In genomic region chr12:10595881-10596280, GRCh38 we compare ENCODE assay signal across 19 cellular contexts. TPM values are rescaled to one million over a fixed set of nuclear protein-coding genes. Genes with fewer than 3 reads are reported as not detected.
DNase-seq lines count a peak whose midpoint lies in the region; ATAC-seq, FAIRE-seq and TF ChIP-seq lines count a peak whose summit lies in the region.
"Had no signal": no experiment of that assay in that cellular context is flagged by ENCODE, and none has a peak within 500 bp of the region (broad histone marks: within the 10 kb centered on the region; RNA-seq: fewer than 3 reads in every experiment).

No MANE protein-coding gene starts in this region.

- H3K9me3 Mint-ChIP-seq in natural killer cell treated with Interleukin-12 subunit alpha and Interleukin-12 subunit beta and Interleukin-15 and Interleukin-18, amount 100 ng/mL, for 72 hours: no peaks in the 10 kb centered on the region
- H3K9me3 Mint-ChIP-seq in natural killer cell: no peaks in the 10 kb centered on the region
- H3K9me3 Mint-ChIP-seq: CD14-positive monocyte; CD4-positive, alpha-beta memory T cell; IgD-negative memory B cell had no signal

- H2AFZ ChIP-seq in Karpas-422 (ENCODE audit: low read length): no peak overlapping the region
- H2AFZ ChIP-seq: GM23248 had no signal

- intact Hi-C loops in natural killer cell (cut with micrococcal nuclease): no loop called here

- peak overlapping the region; percentile 85 to 95 for H3K27ac Mint-ChIP-seq in natural killer cell treated with Interleukin-12 subunit alpha and Interleukin-12 subunit beta and Interleukin-15 and Interleukin-18, amount 100 ng/mL, for 72 hours
- H3K27ac Mint-ChIP-seq in natural killer cell: no peak overlapping the region
- H3K27ac Mint-ChIP-seq: CD14-positive monocyte, IgD-negative memory B cell had no signal

- H3K27ac ChIP-seq in Karpas-422 (ENCODE audit: low read length): no peak overlapping the region
- H3K27ac ChIP-seq: A549, GM23248 had no signal

- H3K9me3 ChIP-seq in Karpas-422 (ENCODE audit: low read length): no peaks in the 10 kb centered on the region
- H3K9me3 ChIP-seq: A549, HAP-1 had no signal

- FAIRE-seq in G401.6 (lab: Jason Lieb, UNC) (peak; percentile 37), islet of Langerhans (lab: Jason Lieb, UNC) (peak; percentile 69)
- FAIRE-seq: A549, HepG2 had no signal

- no peak overlapping the region for H3K4me3 ChIP-seq in Karpas-422 (ENCODE audit: low read length)
- H3K4me3 ChIP-seq: A549, GM23248, HAP-1 had no signal

- no peaks in the 10 kb centered on the region for H3K79me2 ChIP-seq in Karpas-422 (ENCODE audit: low read length)

- H3K4me3 Mint-ChIP-seq in natural killer cell treated with Interleukin-12 subunit alpha and Interleukin-12 subunit beta and Interleukin-15 and Interleukin-18, amount 100 ng/mL, for 72 hours: peak overlapping the region; percentile 83
- H3K4me3 Mint-ChIP-seq in natural killer cell: no peak overlapping the region
- H3K4me3 Mint-ChIP-seq: CD14-positive monocyte; CD4-positive, alpha-beta memory T cell; IgD-negative memory B cell had no signal

- TF ChIP-seq CTCF in natural killer cell (IDR thresholded peaks at IDR 0.05): no peak

- H3K36me3 Mint-ChIP-seq in natural killer cell treated with Interleukin-12 subunit alpha and Interleukin-12 subunit beta and Interleukin-15 and Interleukin-18, amount 100 ng/mL, for 72 hours: peaks cover 56% of the 10 kb centered on the region
- H3K36me3 Mint-ChIP-seq in natural killer cell: no peaks in the 10 kb centered on the region

- H3K27me3 ChIP-seq in Karpas-422 (ENCODE audit: low read length): no peaks in the 10 kb centered on the region

- H3K4me2 ChIP-seq in Karpas-422 (ENCODE audit: low read depth, low read length, poor library complexity, severe bottlenecking): no peak overlapping the region
- H3K4me2 ChIP-seq: A549 had no signal

- no peak for ATAC-seq in natural killer cell treated with Interleukin-12 subunit alpha and Interleukin-12 subunit beta and Interleukin-15 and Interleukin-18, amount 100 ng/mL, for 72 hours
- ATAC-seq in natural killer cell: no peak
- ATAC-seq: A549, HepG2 had no signal

- H3K36me3 ChIP-seq in Karpas-422 (ENCODE audit: insufficient read depth, low read length): peaks cover 3% of the 10 kb centered on the region; the same call in 1 of the 2 replicates
- H3K36me3 ChIP-seq: HAP-1 had no signal

- no peak for DNase-seq in natural killer cell treated with Interleukin-12 subunit alpha and Interleukin-12 subunit beta and Interleukin-15 and Interleukin-18, amount 100 ng/mL, for 72 hours (ENCODE audit: low spot score)
- DNase-seq in natural killer cell (no peak), NCI-H2029 (lab: John Stamatoyannopoulos, UW) (no peak), C1 segment of cervical spinal cord (lab: John Stamatoyannopoulos, UW) (no peak), Karpas-422 (no peak)
- DNase-seq: AML-193; CD4-positive, alpha-beta memory T cell; COR-L47; DMS 273 treated with DMSO at 0.1 percent for 48 hours; GF-D8; GM23248; KBM-7 had no signal

- H3K9me2 ChIP-seq in Karpas-422 (replicated peaks; ENCODE audit: insufficient read depth, low read length): no peaks in the 10 kb centered on the region

- H4K20me1 ChIP-seq in Karpas-422 (ENCODE audit: insufficient read depth, low read depth, low read length): no peaks in the 10 kb centered on the region

- H3K4me1 ChIP-seq in Karpas-422 (ENCODE audit: low read length): peaks cover 3% of the 10 kb centered on the region; the same call in 1 of the 2 replicates
- H3K4me1 ChIP-seq: A549, HAP-1 had no signal

- peaks cover 34 to 47% of the 10 kb centered on the region in 2 donors for H3K4me1 Mint-ChIP-seq in natural killer cell treated with Interleukin-12 subunit alpha and Interleukin-12 subunit beta and Interleukin-15 and Interleukin-18, amount 100 ng/mL, for 72 hours (ENCODE audit: low read depth in 2 of 2)
- peaks cover 6 to 12% of the 10 kb centered on the region in 2 donors for H3K4me1 Mint-ChIP-seq in natural killer cell
- H3K4me1 Mint-ChIP-seq: CD14-positive monocyte; CD4-positive, alpha-beta memory T cell; IgD-negative memory B cell had no signal

- no peaks in the 10 kb centered on the region for H3K27me3 Mint-ChIP-seq in natural killer cell treated with Interleukin-12 subunit alpha and Interleukin-12 subunit beta and Interleukin-15 and Interleukin-18, amount 100 ng/mL, for 72 hours
- no peaks in the 10 kb centered on the region for H3K27me3 Mint-ChIP-seq in natural killer cell (ENCODE audit: low read depth in 2 of 2)
- H3K27me3 Mint-ChIP-seq: CD4-positive, alpha-beta memory T cell; IgD-negative memory B cell had no signal

- no peak overlapping the region for H3K9ac ChIP-seq in Karpas-422 (ENCODE audit: low read length)
- H3K9ac ChIP-seq: GM23248 had no signal

RNA-seq across cellular contexts. Expression of gene MAGOHB, which starts 17.5 kb away (rescaled TPM):
- 10 to 100 TPM; 84.0 to 94.4 TPM for total RNA-seq in natural killer cell treated with Interleukin-12 subunit alpha and Interleukin-12 subunit beta and Interleukin-15 and Interleukin-18, amount 100 ng/mL, for 72 hours
- total RNA-seq in natural killer cell: 10 to 100 TPM; 13.0 to 16.3 (median 13.1) TPM
- 35.3 and 55.4 TPM in 2 replicates for total RNA-seq in Karpas-422 (2014; rRNA removed; shearing (Covaris generic); ENCODE audit: low replicate concordance)

Comparison
In these comparisons a context has a peak if more than half of its experiments do, and no peak if none do; other contexts are left out.
1. H3K27ac Mint-ChIP-seq: peak in natural killer cell treated with Interleukin-12 subunit alpha and Interleukin-12 subunit beta and Interleukin-15 and Interleukin-18, amount 100 ng/mL, for 72 hours (2 of 2); none in natural killer cell (0 of 2).